11 cellular contexts compared by ENCODE assay signal in genomic region chr18:11996190-11996754, GRCh38. TPM values are rescaled to one million over a fixed set of nuclear protein-coding genes. Genes with fewer than 3 reads are reported as not detected.
DNase-seq lines count a peak whose midpoint lies in the region; ATAC-seq, FAIRE-seq and TF ChIP-seq lines count a peak whose summit lies in the region.
"Had no signal": no experiment of that assay in that cellular context is flagged by ENCODE, and none has a peak within 500 bp of the region (broad histone marks: within the 10 kb centered on the region; RNA-seq: fewer than 3 reads in every experiment).

No MANE protein-coding gene starts in this region.

- H3K23me2 ChIP-seq in H1 (ENCODE audit: low read depth, low read length): peaks cover 4% of the 10 kb centered on the region; the same call in 1 of the 2 replicates

- peaks cover 3% of the 10 kb centered on the region for H3K27me3 Mint-ChIP-seq in nephron (ENCODE audit: low read depth)

- H4K8ac ChIP-seq in H1 (ENCODE audit: extremely low read depth, insufficient read depth, low read length): no peak overlapping the region

- no peak overlapping the region for H2AFZ ChIP-seq in H1 (ENCODE audit: low read length)

- no peak overlapping the region for H4K91ac ChIP-seq in H1 (replicated peaks; ENCODE audit: insufficient read length, low read length)

- peak; percentile 38 for DNase-seq in activated effector memory CD4-positive, alpha-beta T cell treated with anti-CD3 and anti-CD28 coated beads, Interleukin-2, amount 50 U/mL, for 16 hours
- DNase-seq in activated effector memory CD4-positive, alpha-beta T cell treated with Interleukin-2 at 50 U/mL for 16 hours: no peak
- no peak for DNase-seq in H1 (ENCODE audit: low read depth in 1 of 2, low spot score in 2 of 2)
- no peak for DNase-seq in upper lobe of left lung
- no peak for DNase-seq in DMS 273 treated with DMSO at 0.1 percent for 48 hours (lab: John Stamatoyannopoulos, UW)
- DNase-seq in epidermal melanocyte (ENCODE audit: insufficient read length, low spot score): no peak
- DNase-seq: NCI-H524 treated with DMSO at 0.1 percent for 48 hours had no signal

- no peak overlapping the region for H2BK120ac ChIP-seq in H1 (replicated peaks; ENCODE audit: low read depth, low read length)

- no peaks in the 10 kb centered on the region for H3K27me3 ChIP-seq in H1 (replicated peaks in 1 of 4; ENCODE audit: control insufficient read depth in 3 of 4, extremely low read depth in 1 of 4, insufficient read depth in 3 of 4, low read length in 3 of 4)
- no peaks in the 10 kb centered on the region for H3K27me3 ChIP-seq in upper lobe of left lung
- H3K27me3 ChIP-seq: cardiac muscle cell had no signal

- H3K4me1 ChIP-seq in H1 (replicated peaks in 1 of 4; ENCODE audit: control insufficient read depth in 3 of 4, insufficient read depth in 4 of 4, low read length in 3 of 4): peaks cover 5 to 14% (median 8%) of the 10 kb centered on the region in 4 experiments; a peak in 6 of 7 replicates
- H3K4me1 ChIP-seq in upper lobe of left lung: peaks cover 26 to 39% (median 30%) of the 10 kb centered on the region in 4 donors

- H3K9me3 Mint-ChIP-seq in nephron: no peaks in the 10 kb centered on the region

- no peak; a peak in 1 of 3 replicates for TF ChIP-seq POLR2A in H1 (IDR thresholded peaks at IDR 0.05; ENCODE audit: control extremely low read depth in 1 of 2, low read depth in 2 of 2, low read length in 2 of 2)
- TF ChIP-seq POLR2A in upper lobe of left lung (IDR thresholded peaks at IDR 0.05): no peak

- CTCF ChIA-PET in H1 (lab: Charles Lee; ENCODE audit: partially characterized antibody): interaction anchor here (0.6 to 12.5 kb wide), 41 partner anchors 9 to 1940 kb away, joined by 3 to 471 read pairs (median 5); no protein-coding TSS in a partner anchor

- H3K4me3 ChIP-seq in H1 (ENCODE audit: extremely low read depth in 1 of 4, insufficient read depth in 2 of 4, low read depth in 3 of 4, low read length in 4 of 4) (no peak overlapping the region), upper lobe of left lung (no peak overlapping the region)
- H3K4me3 ChIP-seq: cardiac muscle cell had no signal

- H2BK15ac ChIP-seq in H1 (ENCODE audit: low read length): no peak overlapping the region

- peaks cover 6 to 69% of the 10 kb centered on the region in 2 experiments for H3K79me2 ChIP-seq in H1 (ENCODE audit: control insufficient read depth in 1 of 2, insufficient read depth in 2 of 2, low read length in 2 of 2)

- TF ChIP-seq RAD21 in H1 (IDR thresholded peaks at IDR 0.05 in 1 of 2, conservative IDR thresholded peaks at IDR 0.05 in 1 of 2; ENCODE audit: low read depth in 2 of 2, low read length in 2 of 2): no peak

- TF ChIP-seq CTCF in H1 (IDR thresholded peaks at IDR 0.05; ENCODE audit: control extremely low read depth in 1 of 3, insufficient read depth in 1 of 3, low read depth in 1 of 3, low read length in 3 of 3): no peak
- TF ChIP-seq CTCF in nephron (IDR thresholded peaks at IDR 0.05; ENCODE audit: unreplicated experiment in 3 of 3): no peak
- no peak for TF ChIP-seq CTCF in upper lobe of left lung (IDR thresholded peaks at IDR 0.05)

- H2AK5ac ChIP-seq in H1 (ENCODE audit: low read depth, low read length): 0 out of 2 replicates have a peak overlapping the region, but pooled peaks have one; percentile 26

- H3K23ac ChIP-seq in H1 (ENCODE audit: insufficient read length): no peak overlapping the region

- peaks cover 29% of the 10 kb centered on the region for H3K79me1 ChIP-seq in H1 (ENCODE audit: low read depth, low read length)

- H3K4ac ChIP-seq in H1 (replicated peaks; ENCODE audit: insufficient read length, low read depth, low read length): no peak overlapping the region

- ATAC-seq in upper lobe of left lung (ENCODE audit: low FRiP score in 2 of 2) (peak in 1 of 2 donors; percentile 10), GM18519 (IDR thresholded peaks at IDR 0.05; ENCODE audit: low FRiP score, unreplicated experiment) (no peak)

- no peak overlapping the region for H3K18ac ChIP-seq in H1 (ENCODE audit: extremely low read depth, low read length)

- no peak overlapping the region for H3K4me3 Mint-ChIP-seq in nephron

- H3K4me1 Mint-ChIP-seq in nephron: peaks cover 68% of the 10 kb centered on the region

- no peak overlapping the region for H2BK20ac ChIP-seq in H1 (ENCODE audit: low read length)

- H4K20me1 ChIP-seq in H1 (replicated peaks in 1 of 2; ENCODE audit: control insufficient read depth in 1 of 2, insufficient read depth in 2 of 2, low read length in 2 of 2): peaks cover 5 to 22% of the 10 kb centered on the region in 2 experiments

- TF ChIP-seq EP300 in H1 (IDR thresholded peaks at IDR 0.05; ENCODE audit: borderline replicate concordance in 1 of 2, low read depth in 2 of 2, low read length in 2 of 2) (no peak), upper lobe of left lung (IDR thresholded peaks at IDR 0.05) (no peak)

- WGBS in H1 (ENCODE audit: extremely low coverage in 1 of 2, insufficient coverage in 1 of 2, insufficient read length in 1 of 2, insufficient replicate concordance in 2 of 2, low coverage in 1 of 2, low lambda C conversion rate in 2 of 2, missing lambda C conversion rate in 1 of 2), 2 experiments: 81% methylated on average over 9 of the region's 9 CpGs; no CpG with 5 or more reads in 1 of the 2 experiments
- WGBS in upper lobe of left lung, 2 donors: 85% methylated on average over 6 to 9 of the region's 9 CpGs

- H2BK5ac ChIP-seq in H1 (ENCODE audit: low read depth, low read length): peak overlapping the region; percentile 20; the same call in 1 of the 2 replicates

- no peak overlapping the region for H2BK12ac ChIP-seq in H1 (ENCODE audit: low read depth, low read length)

- peak overlapping the region; percentile 74 to 98 (median 79) for H3K27ac Mint-ChIP-seq in nephron

- POLR2A ChIA-PET in H1 (lab: Charles Lee; ENCODE audit: partially characterized antibody): interaction anchor here (0.6 to 10.4 kb wide), 9 partner anchors 8 to 88 kb away, joined by 3 to 100 read pairs (median 5); partner anchors contain the start of genes IMPA2 and MPPE1

- H3K9me3 ChIP-seq in H1 (ENCODE audit: insufficient read depth in 2 of 2, low read depth in 1 of 2, low read length in 1 of 2) (no peaks in the 10 kb centered on the region), upper lobe of left lung (no peaks in the 10 kb centered on the region)

- no peak overlapping the region for H3K56ac ChIP-seq in H1 (replicated peaks; ENCODE audit: insufficient read length, low read depth, low read length)

- H3K36me3 Mint-ChIP-seq in nephron (ENCODE audit: low read depth): peaks cover 5% of the 10 kb centered on the region

- H4K5ac ChIP-seq in H1 (ENCODE audit: insufficient read length, low read depth, low read length): no peak overlapping the region

- no peak overlapping the region for H3K14ac ChIP-seq in H1 (ENCODE audit: insufficient read length)

- no peak for FAIRE-seq in H1 (lab: Jason Lieb, UNC)
- FAIRE-seq: RCC 7860 had no signal

- 0 out of 2 replicates have a peak overlapping the region, but pooled peaks have one; percentile 38 for H3K27ac ChIP-seq in H1 (ENCODE audit: low read depth, low read length)
- H3K27ac ChIP-seq in upper lobe of left lung: peak overlapping the region; percentile 58 to 82 (median 74)
- H3K27ac ChIP-seq: cardiac muscle cell had no signal

- H3K9ac ChIP-seq in H1 (replicated peaks in 1 of 4; ENCODE audit: extremely low read depth in 1 of 4, low read depth in 3 of 4, low read length in 3 of 4): no peak overlapping the region

- peaks cover under 1 to 16% (median 10%) of the 10 kb centered on the region in 4 experiments; a peak in 6 of 8 replicates for H3K36me3 ChIP-seq in H1 (ENCODE audit: control insufficient read depth in 2 of 4, insufficient read depth in 4 of 4, low read length in 3 of 4)
- peaks cover 2 to 16% (median 8%) of the 10 kb centered on the region in 4 donors for H3K36me3 ChIP-seq in upper lobe of left lung
- H3K36me3 ChIP-seq: cardiac muscle cell had no signal

- no peak overlapping the region for H3K4me2 ChIP-seq in H1 (ENCODE audit: insufficient read depth in 1 of 2, low read depth in 2 of 2, low read length in 2 of 2)

TF ChIP-seq in H1, 55 proteins besides CTCF, POLR2A, EP300 and RAD21:
- TF ChIP-seq POLR2AphosphoS5 (IDR thresholded peaks at IDR 0.05; ENCODE audit: low read depth, low read length) (no peak), POU5F1 (IDR thresholded peaks at IDR 0.05; ENCODE audit: low read depth, low read length) (no peak), KDM1A (IDR thresholded peaks at IDR 0.05; ENCODE audit: borderline replicate concordance, low read length) (no peak), YY1 (IDR thresholded peaks at IDR 0.05; ENCODE audit: low read depth, low read length) (no peak), TAF1 (IDR thresholded peaks at IDR 0.05; ENCODE audit: low read depth, low read length) (no peak), GTF2F1 (IDR thresholded peaks at IDR 0.05; ENCODE audit: borderline replicate concordance, low read depth, low read length) (no peak), NANOG (IDR thresholded peaks at IDR 0.05; ENCODE audit: insufficient read depth, low read depth, low read length, poor library complexity, severe bottlenecking) (no peak), MAFK (IDR thresholded peaks at IDR 0.05; ENCODE audit: low read depth, low read length) (no peak)

RNA-seq across cellular contexts. Expression of gene IMPA2, which starts 15.0 kb away (rescaled TPM):
- 135 and 140 TPM in 2 replicates for total RNA-seq in H1 (2021; fragmentation: NEBNext Ultra II Directional; extraction: Animal tissue kit (Norgen Biotek cat#: 25700))
- polyA plus RNA-seq in H1 (2011; rRNA removed): 102 and 146 TPM in 2 replicates
- 83.6 TPM for polyA plus RNA-seq in H1 (2011; cell fraction: cytosol; rRNA removed)
- 162 TPM for polyA plus RNA-seq in H1 (2011; cell fraction: nucleus; rRNA removed)
- polyA plus RNA-seq in H1 (2012, experiment 1 of 2): 132 to 157 TPM (median 152 TPM) in 4 replicates
- polyA plus RNA-seq in H1 (2012, experiment 2 of 2): 207 TPM
- polyA plus RNA-seq in H1 (2013, experiment 1 of 2): 90.4 TPM
- polyA plus RNA-seq in H1 (2013, experiment 2 of 2): 90.8 TPM
- polyA minus RNA-seq in H1 (2011; rRNA and poly(A)+ RNA removed): 46.3 and 73.7 TPM in 2 replicates
- polyA minus RNA-seq in H1 (2011; cell fraction: cytosol; rRNA and poly(A)+ RNA removed): 42.6 TPM
- polyA minus RNA-seq in H1 (2011; cell fraction: nucleus; rRNA and poly(A)+ RNA removed): 46.7 TPM
- total RNA-seq in upper lobe of left lung: 100 to 1,000 TPM in 2 of 6 donors, 10 to 100 TPM in 4; 59.3 to 111 (median 77.6) TPM
